ENCODE assay signal across 25 cellular contexts in the genomic region with DNA sequence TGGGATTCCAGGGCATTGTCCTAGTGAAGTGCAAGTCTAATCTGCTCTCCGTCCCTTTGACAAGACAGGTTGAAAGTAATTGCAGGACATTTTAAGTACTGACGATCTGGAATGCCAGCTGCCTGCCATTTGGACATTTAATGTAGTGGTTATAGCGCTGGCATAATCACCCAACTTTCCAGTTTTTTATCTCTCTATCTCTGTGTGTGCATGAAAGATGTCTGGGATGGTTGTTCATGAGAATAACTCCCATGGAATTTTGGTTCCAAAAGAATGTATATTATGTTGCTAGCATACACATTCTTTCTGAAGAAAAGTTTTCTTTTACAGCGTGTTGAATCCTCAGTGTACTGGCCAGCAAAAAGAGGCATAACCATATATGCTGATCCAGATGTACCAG. TPM values are rescaled to one million over a fixed set of nuclear protein-coding genes. Genes with fewer than 3 reads are reported as not detected.
"Had no signal": no experiment of that assay in that cellular context is flagged by ENCODE, and none has a peak within 500 bp of the region (broad histone marks: within the 10 kb centered on the region; RNA-seq: fewer than 3 reads in every experiment).

No MANE protein-coding gene starts in this region.

- H3K4me3 ChIP-seq: K562 had no signal

- H3K4me2 ChIP-seq: KMS-11, SK-N-SH had no signal

- H3K9me3 ChIP-seq: SK-N-SH had no signal

- DNase-seq: Kasumi-1, MV-4-11, NCI-H1048, NCI-H1105, NCI-H1417, NCI-H1436 treated with DMSO at 0.1 percent for 48 hours, NCI-H1694, NCI-H187 treated with DMSO at 0.1 percent for 48 hours, NCI-H2029 treated with DMSO at 0.1 percent for 48 hours, NCI-H2171 treated with DMSO at 0.1 percent for 48 hours, NCI-H345, NCI-H446 treated with DMSO at 0.1 percent for 48 hours, NCI-H510A treated with DMSO at 0.1 percent for 48 hours, NCI-H69, NCI-H774, RPMI8226, SHP77, SK-N-SH, SW 1271, T-cell had no signal

- H3K9ac ChIP-seq: KMS-11, SK-N-SH had no signal

- ATAC-seq: HepG2, K562, T-cell had no signal

- H3K27ac ChIP-seq: KMS-11 had no signal

RNA-seq across cellular contexts. Expression of a gene that starts 53.6 kb away (rescaled TPM):
- total RNA-seq: K562, SK-MEL-5 had no signal
- polyA plus RNA-seq: IgD-negative memory B cell had no signal
